ENCODE assay signal across 19 cellular contexts in the genomic region with DNA sequence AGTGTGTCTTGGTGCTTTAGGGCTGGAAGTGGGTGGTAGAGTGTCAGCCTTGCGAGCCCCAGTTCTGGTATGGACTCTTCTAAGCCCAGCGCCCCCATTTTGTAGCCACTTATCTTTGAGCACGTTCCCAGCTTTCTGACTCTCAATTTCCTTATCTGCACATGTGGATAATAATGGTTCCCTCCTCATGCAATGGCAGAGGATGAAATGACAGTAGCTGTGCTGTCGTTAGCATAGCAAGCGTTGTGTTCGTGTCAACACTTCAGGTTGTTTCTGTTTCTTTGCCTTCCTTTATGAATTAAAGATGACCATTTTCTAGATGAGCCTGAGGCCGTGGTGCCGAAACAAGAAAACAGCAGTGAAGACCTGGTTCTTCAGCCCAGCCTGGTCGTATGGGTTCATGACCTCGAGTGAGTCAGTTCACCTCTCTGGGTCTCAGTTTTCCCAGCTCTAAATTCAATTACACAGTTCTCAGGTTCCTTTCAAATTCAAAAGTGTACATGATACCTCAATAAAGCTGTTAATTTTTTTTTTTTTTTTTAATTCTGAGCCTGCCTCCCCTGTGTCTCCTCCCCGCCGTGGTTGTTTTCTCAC.
"Had no signal": no experiment of that assay in that cellular context is flagged by ENCODE, and none has a peak within 500 bp of the region (broad histone marks: within the 10 kb centered on the region; RNA-seq: fewer than 3 reads in every experiment).

No MANE protein-coding gene starts in this region.

- H2AFZ ChIP-seq: hepatocyte had no signal

- H3K4me3 Mint-ChIP-seq: brain, mesothelial cell of epicardium, nephron had no signal

- H3K9me2 ChIP-seq: SK-N-SH had no signal

- H3K36me3 Mint-ChIP-seq: brain, mesothelial cell of epicardium had no signal

- H3K9me3 ChIP-seq: right atrium auricular region, SK-N-SH, upper lobe of left lung had no signal

- H3K27me3 ChIP-seq: foreskin keratinocyte, hepatocyte, right atrium auricular region, upper lobe of left lung had no signal

- H3K4me1 ChIP-seq: foreskin keratinocyte had no signal

- H3K4me3 ChIP-seq: hepatocyte, right atrium auricular region, upper lobe of left lung had no signal

- H3K79me2 ChIP-seq: hepatocyte had no signal

- H3K9me3 Mint-ChIP-seq: brain, mesothelial cell of epicardium, nephron had no signal

- H3K9ac ChIP-seq: SK-N-SH had no signal

- DNase-seq: activated CD4-positive, CD25-positive, alpha-beta regulatory T cell treated with anti-CD3 and anti-CD28 coated beads, Interleukin-2, amount 50 U/mL, for 72 hours; activated gamma-delta T cell; activated naive CD4-positive, alpha-beta T cell treated with anti-CD3 and anti-CD28 coated beads, Interleukin-2, amount 50 U/mL, for 16 hours; dermis blood vessel endothelial cell; effector CD8-positive, alpha-beta T cell; foreskin keratinocyte; glutamatergic neuron; left ventricle myocardium superior; mammary epithelial cell; SK-N-SH; stimulated activated CD4-positive, alpha-beta T cell treated with anti-CD3 and anti-CD28 coated beads, Interleukin-4, amount 100 ng/mL, for 24 hours; stimulated activated naive CD8-positive, alpha-beta T cell treated with anti-CD3 and anti-CD28 coated beads, Interleukin-15, Interleukin-2, amounts not matched to agents 100 U/mL and 50 U/mL, for 24 hours; upper lobe of left lung; WERI-Rb-1 had no signal

- H3K27ac Mint-ChIP-seq: mesothelial cell of epicardium had no signal

- H3K36me3 ChIP-seq: right atrium auricular region, upper lobe of left lung, WERI-Rb-1 had no signal

- H3K27ac ChIP-seq: foreskin keratinocyte, hepatocyte, right atrium auricular region, upper lobe of left lung, WERI-Rb-1 had no signal

- H3K27me3 Mint-ChIP-seq: brain had no signal

- H3K4me2 ChIP-seq: hepatocyte, SK-N-SH had no signal
